ENCODE assay signal across 8 cellular contexts in the genomic region with DNA sequence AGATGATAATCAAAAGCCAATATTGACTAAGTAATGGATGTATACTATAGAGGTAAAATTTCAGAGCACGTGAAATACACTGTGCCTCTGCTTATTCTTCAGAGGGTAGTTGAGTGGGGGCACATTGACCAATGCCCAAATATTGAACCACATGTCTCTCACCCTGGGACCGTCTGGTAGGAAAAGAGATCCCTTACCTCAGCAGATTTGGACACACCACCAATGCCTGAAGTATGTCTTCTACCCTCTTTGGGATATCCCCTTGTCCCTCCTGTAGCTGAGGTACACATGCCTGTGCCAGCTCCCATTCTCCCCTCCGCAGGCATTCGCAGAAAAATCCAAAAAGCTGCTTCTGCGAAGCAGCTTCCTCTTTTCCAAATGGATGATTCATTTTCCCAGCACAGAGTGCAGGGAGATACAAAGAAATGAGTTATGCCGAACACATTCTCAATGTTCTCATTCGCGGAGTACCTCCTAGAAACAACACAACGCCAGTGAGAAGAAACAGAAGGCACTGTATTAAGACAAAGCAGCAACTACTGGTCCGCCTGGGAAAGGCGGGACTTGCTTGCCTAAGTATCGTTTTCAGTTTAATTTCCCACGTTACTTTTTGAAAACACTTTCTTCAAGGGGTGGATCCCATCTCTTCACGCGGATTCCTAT.
DNase-seq lines count a peak whose midpoint lies in the region; ATAC-seq and TF ChIP-seq lines count a peak whose summit lies in the region.

No MANE protein-coding gene starts in this region.

- H3K4me3 Mint-ChIP-seq in activated naive CD4-positive, alpha-beta T cell treated with anti-CD3 and anti-CD28 coated beads, Interleukin-2, amount 50 U/mL, for 24 hours = peak overlapping the region; percentile 97
- peak overlapping the region; percentile 91 for H3K4me3 Mint-ChIP-seq in T-helper 1 cell treated with Interleukin-12 subunit alpha and Interleukin-12 subunit beta and Interleukin-4 antibody, amounts not matched to agents 30 μg/mL and 1 μg/mL, for 36 hours

- no peaks in the 10 kb centered on the region for H3K27me3 ChIP-seq in parathyroid adenoma (ENCODE audit: control insufficient read depth, insufficient read depth, low read length)

- H3K36me3 ChIP-seq in parathyroid adenoma (ENCODE audit: control insufficient read depth, insufficient read depth, low read length) = no peaks in the 10 kb centered on the region

- H3K79me2 ChIP-seq in parathyroid adenoma = no peaks in the 10 kb centered on the region

- no peaks in the 10 kb centered on the region for H3K9me3 Mint-ChIP-seq in activated naive CD4-positive, alpha-beta T cell treated with anti-CD3 and anti-CD28 coated beads, Interleukin-2, amount 50 U/mL, for 24 hours
- no peaks in the 10 kb centered on the region for H3K9me3 Mint-ChIP-seq in T-helper 1 cell treated with Interleukin-12 subunit alpha and Interleukin-12 subunit beta and Interleukin-4 antibody, amounts not matched to agents 30 μg/mL and 1 μg/mL, for 36 hours

- peak overlapping the region; percentile 94 for H3K4me3 ChIP-seq in parathyroid adenoma (ENCODE audit: low read depth, low read length)

- H3K4me1 ChIP-seq in parathyroid adenoma = no peaks in the 10 kb centered on the region

- H3K27me3 Mint-ChIP-seq in activated naive CD4-positive, alpha-beta T cell treated with anti-CD3 and anti-CD28 coated beads, Interleukin-2, amount 50 U/mL, for 24 hours = no peaks in the 10 kb centered on the region
- no peaks in the 10 kb centered on the region for H3K27me3 Mint-ChIP-seq in T-helper 1 cell treated with Interleukin-12 subunit alpha and Interleukin-12 subunit beta and Interleukin-4 antibody, amounts not matched to agents 30 μg/mL and 1 μg/mL, for 36 hours (ENCODE audit: low read depth)

- TF ChIP-seq CTCF in parathyroid adenoma (IDR thresholded peaks at IDR 0.05) = no peak

- DNase-seq in activated naive CD4-positive, alpha-beta T cell treated with Interleukin-2 at 50 U/mL for 16 hours = no peak
- DNase-seq in fibroblast of peridontal ligament (ENCODE audit: extremely low read depth) (peak; percentile 57), midbrain (lab: John Stamatoyannopoulos, UW) (no peak)

- peaks cover 62% of the 10 kb centered on the region for H3K4me1 Mint-ChIP-seq in activated naive CD4-positive, alpha-beta T cell treated with anti-CD3 and anti-CD28 coated beads, Interleukin-2, amount 50 U/mL, for 24 hours
- H3K4me1 Mint-ChIP-seq in T-helper 1 cell treated with Interleukin-12 subunit alpha and Interleukin-12 subunit beta and Interleukin-4 antibody, amounts not matched to agents 30 μg/mL and 1 μg/mL, for 36 hours (ENCODE audit: low read depth) = peaks cover 26% of the 10 kb centered on the region

- ATAC-seq in GM21619 (IDR thresholded peaks at IDR 0.05; ENCODE audit: unreplicated experiment) = no peak
- ATAC-seq in GM18873 (IDR thresholded peaks at IDR 0.05; ENCODE audit: low FRiP score, unreplicated experiment) = no peak

- peak overlapping the region; percentile 93 for H3K4me2 ChIP-seq in parathyroid adenoma (ENCODE audit: low read length)

- peak overlapping the region; percentile 65 for H3K27ac Mint-ChIP-seq in activated naive CD4-positive, alpha-beta T cell treated with anti-CD3 and anti-CD28 coated beads, Interleukin-2, amount 50 U/mL, for 24 hours
- peak overlapping the region; percentile 93 for H3K27ac Mint-ChIP-seq in T-helper 1 cell treated with Interleukin-12 subunit alpha and Interleukin-12 subunit beta and Interleukin-4 antibody, amounts not matched to agents 30 μg/mL and 1 μg/mL, for 36 hours

- H3K36me3 Mint-ChIP-seq in activated naive CD4-positive, alpha-beta T cell treated with anti-CD3 and anti-CD28 coated beads, Interleukin-2, amount 50 U/mL, for 24 hours = peaks cover 3% of the 10 kb centered on the region
- peaks cover 7% of the 10 kb centered on the region for H3K36me3 Mint-ChIP-seq in T-helper 1 cell treated with Interleukin-12 subunit alpha and Interleukin-12 subunit beta and Interleukin-4 antibody, amounts not matched to agents 30 μg/mL and 1 μg/mL, for 36 hours (ENCODE audit: low read depth)

- H3K9me3 ChIP-seq in parathyroid adenoma (ENCODE audit: control insufficient read depth, low read length) = no peaks in the 10 kb centered on the region

- peak overlapping the region; percentile 95 for H2AFZ ChIP-seq in parathyroid adenoma

- peak overlapping the region; percentile 71 for H3K9ac ChIP-seq in parathyroid adenoma

- peak overlapping the region; percentile 65 for H3K27ac ChIP-seq in parathyroid adenoma
